Comparison of ENCODE assay signal across 9 cellular contexts in genomic region chr20:31569163-31570020, GRCh38. TPM values are rescaled to one million over a fixed set of nuclear protein-coding genes. Genes with fewer than 3 reads are reported as not detected.
A peak's percentile ranks its signal among the peaks of the same experiment; 100 is the strongest.
DNase-seq lines count a peak whose midpoint lies in the region; ATAC-seq and TF ChIP-seq lines count a peak whose summit lies in the region.
"Had no signal": no experiment of that assay in that cellular context is flagged by ENCODE, and none has a peak within 500 bp of the region (broad histone marks: within the 10 kb centered on the region; RNA-seq: fewer than 3 reads in every experiment).

No MANE protein-coding gene starts in this region.

- H3K9me3 Mint-ChIP-seq in brain = no peaks in the 10 kb centered on the region
- H3K9me3 Mint-ChIP-seq: dendritic cell treated with granulocyte-macrophage colony-stimulating factor and Interleukin-4, amounts not matched to agents 40 ng/mL and 50 ng/mL, for 4 days had no signal

- no peak overlapping the region for H3K9ac ChIP-seq in MM.1S (ENCODE audit: low read length)

- H3F3A ChIP-seq in MM.1S (ENCODE audit: insufficient read depth, low read length) = peaks cover 55% of the 10 kb centered on the region

- H3K4me3 Mint-ChIP-seq in brain = no peak overlapping the region
- H3K4me3 Mint-ChIP-seq: dendritic cell treated with granulocyte-macrophage colony-stimulating factor and Interleukin-4, amounts not matched to agents 40 ng/mL and 50 ng/mL, for 4 days had no signal

- H4K20me1 ChIP-seq in MM.1S (ENCODE audit: insufficient read depth, low read length) = no peaks in the 10 kb centered on the region

- peaks cover 51% of the 10 kb centered on the region for H3K4me1 ChIP-seq in MM.1S (ENCODE audit: low read length)

- H3K27me3 Mint-ChIP-seq in brain = no peaks in the 10 kb centered on the region
- H3K27me3 Mint-ChIP-seq: dendritic cell treated with granulocyte-macrophage colony-stimulating factor and Interleukin-4, amounts not matched to agents 40 ng/mL and 50 ng/mL, for 4 days had no signal

- no peak overlapping the region for H3K4me2 ChIP-seq in MM.1S (ENCODE audit: low read depth, low read length)

- peaks cover 37% of the 10 kb centered on the region for H3K4me1 Mint-ChIP-seq in brain

- H3K36me3 Mint-ChIP-seq in brain = peaks cover 7% of the 10 kb centered on the region

- TF ChIP-seq CTCF in MM.1S (IDR thresholded peaks at IDR 0.05; ENCODE audit: low read length) = peak; percentile 90
- peak; percentile 96 for TF ChIP-seq CTCF in VCaP (conservative IDR thresholded peaks at IDR 0.05)
- peak; percentile 82 to 91 for TF ChIP-seq CTCF in brain (conservative IDR thresholded peaks at IDR 0.05)

- ATAC-seq in left lobe of liver (peak; percentile 38), HG03095 (IDR thresholded peaks at IDR 0.05; ENCODE audit: unreplicated experiment) (no peak)

- H2AFZ ChIP-seq in MM.1S (ENCODE audit: low read length) = no peak overlapping the region

- peak overlapping the region; percentile 82 to 96 (median 86) for H3K27ac Mint-ChIP-seq in brain
- H3K27ac Mint-ChIP-seq: dendritic cell treated with granulocyte-macrophage colony-stimulating factor and Interleukin-4, amounts not matched to agents 40 ng/mL and 50 ng/mL, for 4 days had no signal

- no peaks in the 10 kb centered on the region; the same call in 1 of the 2 replicates for H3K36me3 ChIP-seq in MM.1S (replicated peaks; ENCODE audit: insufficient read depth, low read length)

- peak; percentile 64 for DNase-seq in EL
- DNase-seq in MM.1S = peak; percentile 38
- peak; percentile 70 for DNase-seq in left lobe of liver (ENCODE audit: low spot score)
- peak; percentile 49 to 57 for DNase-seq in stimulated activated CD4-positive, alpha-beta T cell treated with anti-CD3 and anti-CD28 coated beads, Interleukin-4, amount 100 ng/mL, for 4 hours
- no peak for DNase-seq in 8988T

- peaks cover 6% of the 10 kb centered on the region; the same call in 1 of the 2 replicates for H3K79me2 ChIP-seq in MM.1S (ENCODE audit: low read length)

- H3K9me2 ChIP-seq in MM.1S (replicated peaks; ENCODE audit: insufficient read depth, low read length) = no peaks in the 10 kb centered on the region

- H3K27me3 ChIP-seq in MM.1S (replicated peaks; ENCODE audit: insufficient read depth, low read length) = no peaks in the 10 kb centered on the region

- H3K9me3 ChIP-seq in MM.1S (replicated peaks; ENCODE audit: insufficient read depth, low read length) = no peaks in the 10 kb centered on the region

- H3K4me3 ChIP-seq in MM.1S (ENCODE audit: low read length) = no peak overlapping the region

- peak overlapping the region; percentile 13; the same call in 1 of the 2 replicates for H3K27ac ChIP-seq in MM.1S (ENCODE audit: low read length)
- peak overlapping the region; percentile 42; the same call in 1 of the 2 replicates for H3K27ac ChIP-seq in VCaP

RNA-seq across cellular contexts. Expression of gene ID1, which starts 35.7 kb away (rescaled TPM):
- 109 TPM for polyA plus RNA-seq in brain (ENCODE audit: insufficient read depth, low read depth, low replicate concordance)
- total RNA-seq in left lobe of liver = 37.2 TPM

RNA-seq across cellular contexts. Expression of gene HM13, which starts 55.1 kb away (rescaled TPM):
- 169 TPM for polyA plus RNA-seq in brain (ENCODE audit: insufficient read depth, low read depth, low replicate concordance)
- total RNA-seq in left lobe of liver = 147 TPM
